Comparison of ENCODE assay signal across 13 cellular contexts in genomic region chr5:126438267-126438666, GRCh38. TPM values are rescaled to one million over a fixed set of nuclear protein-coding genes. Genes with fewer than 3 reads are reported as not detected.
DNase-seq lines count a peak whose midpoint lies in the region; ATAC-seq and TF ChIP-seq lines count a peak whose summit lies in the region.
"Had no signal": no experiment of that assay in that cellular context is flagged by ENCODE, and none has a peak within 500 bp of the region (broad histone marks: within the 10 kb centered on the region; RNA-seq: fewer than 3 reads in every experiment).

No MANE protein-coding gene starts in this region.

- H2AFZ ChIP-seq in neural progenitor cell (replicated peaks), result no peak overlapping the region

- H3F3A ChIP-seq in neural progenitor cell (ENCODE audit: low read depth), result no peaks in the 10 kb centered on the region

- H3K4me3 Mint-ChIP-seq in activated naive CD8-positive, alpha-beta T cell, result no peak overlapping the region
- H3K4me3 Mint-ChIP-seq in neural progenitor cell, result no peak overlapping the region

- no peaks in the 10 kb centered on the region for H3K27me3 Mint-ChIP-seq in activated naive CD8-positive, alpha-beta T cell
- H3K27me3 Mint-ChIP-seq in neural progenitor cell (ENCODE audit: insufficient read depth, low read depth), result no peaks in the 10 kb centered on the region
- H3K27me3 Mint-ChIP-seq: naive B cell had no signal

- H3K4me1 Mint-ChIP-seq in activated naive CD8-positive, alpha-beta T cell (ENCODE audit: low read depth), result peaks cover 20% of the 10 kb centered on the region
- peaks cover 3% of the 10 kb centered on the region for H3K4me1 Mint-ChIP-seq in neural progenitor cell
- H3K4me1 Mint-ChIP-seq: naive B cell had no signal

- peaks cover 0 to 6% (median 0%) of the 10 kb centered on the region in 4 donors for H3K4me1 ChIP-seq in tibial nerve
- no peaks in the 10 kb centered on the region for H3K4me1 ChIP-seq in neural progenitor cell
- H3K4me1 ChIP-seq: Peyer's patch had no signal

- peak overlapping the region; percentile 11 for H3K27ac Mint-ChIP-seq in activated naive CD8-positive, alpha-beta T cell
- no peak overlapping the region for H3K27ac Mint-ChIP-seq in neural progenitor cell
- H3K27ac Mint-ChIP-seq: naive B cell had no signal

- H3K9ac ChIP-seq in neural progenitor cell, result no peak overlapping the region

- TF ChIP-seq EP300 in tibial nerve (IDR thresholded peaks at IDR 0.05), result no peak

- no peak for TF ChIP-seq POLR2A in tibial nerve (IDR thresholded peaks at IDR 0.05)

- DNase-seq in NOMO-1 (lab: John Stamatoyannopoulos, UW; ENCODE audit: unreplicated experiment in 2 of 2) (no peak), tibial nerve (ENCODE audit: low spot score in 2 of 2) (no peak), neural progenitor cell (ENCODE audit: low spot score) (no peak), substantia nigra (lab: John Stamatoyannopoulos, UW) (no peak)
- DNase-seq: activated CD4-positive, alpha-beta T cell treated with anti-CD3 and anti-CD28 coated beads, Interleukin-2, amount 50 U/mL, for 1 hour; GOT3; naive B cell; Peyer's patch had no signal

- peaks cover 4% of the 10 kb centered on the region for H3K9me3 Mint-ChIP-seq in activated naive CD8-positive, alpha-beta T cell (ENCODE audit: low read depth)
- peaks cover 5% of the 10 kb centered on the region for H3K9me3 Mint-ChIP-seq in neural progenitor cell
- H3K9me3 Mint-ChIP-seq: naive B cell had no signal

- H3K27ac ChIP-seq in tibial nerve, result no peak overlapping the region
- H3K27ac ChIP-seq in neural progenitor cell, result no peak overlapping the region
- H3K27ac ChIP-seq in substantia nigra (ENCODE audit: low read depth, low read length, poor library complexity, severe bottlenecking), result no peak overlapping the region
- H3K27ac ChIP-seq: coronary artery, Peyer's patch had no signal

- H3K36me3 Mint-ChIP-seq in activated naive CD8-positive, alpha-beta T cell, result peaks cover 20% of the 10 kb centered on the region
- peaks cover 3% of the 10 kb centered on the region for H3K36me3 Mint-ChIP-seq in neural progenitor cell
- H3K36me3 Mint-ChIP-seq: naive B cell had no signal

- no peaks in the 10 kb centered on the region for H4K20me1 ChIP-seq in neural progenitor cell (ENCODE audit: low read depth)

- H3K79me2 ChIP-seq in neural progenitor cell (ENCODE audit: low read depth), result no peaks in the 10 kb centered on the region

- no peak overlapping the region for H3K4me2 ChIP-seq in neural progenitor cell

- no peak overlapping the region for H3K4me3 ChIP-seq in tibial nerve
- no peak overlapping the region for H3K4me3 ChIP-seq in neural progenitor cell
- H3K4me3 ChIP-seq: coronary artery, Peyer's patch had no signal

- peak; percentile 83 for ATAC-seq in GM18502 (IDR thresholded peaks at IDR 0.05; ENCODE audit: poor library complexity, unreplicated experiment)
- peak; percentile 83 for ATAC-seq in GM19452 (IDR thresholded peaks at IDR 0.05; ENCODE audit: unreplicated experiment)
- ATAC-seq in HG02973 (IDR thresholded peaks at IDR 0.05; ENCODE audit: unreplicated experiment), result peak; percentile 79

- H3K27me3 ChIP-seq in tibial nerve (no peaks in the 10 kb centered on the region), neural progenitor cell (no peaks in the 10 kb centered on the region)
- H3K27me3 ChIP-seq: Peyer's patch had no signal

- H3K9me3 ChIP-seq in tibial nerve, result peaks cover 0 to 8% (median 0%) of the 10 kb centered on the region in 4 donors
- H3K9me3 ChIP-seq in neural progenitor cell (ENCODE audit: low read depth), result no peaks in the 10 kb centered on the region
- H3K9me3 ChIP-seq: Peyer's patch had no signal

- H3K36me3 ChIP-seq in tibial nerve (peaks cover 0 to 47% (median 0%) of the 10 kb centered on the region in 3 donors), neural progenitor cell (no peaks in the 10 kb centered on the region)

- TF ChIP-seq CTCF in tibial nerve (IDR thresholded peaks at IDR 0.05), result no peak
- TF ChIP-seq CTCF in neural progenitor cell (IDR thresholded peaks at IDR 0.05), result no peak

- 81 to 84% methylated on average over 4 of the region's 4 CpGs for WGBS in tibial nerve, 2 donors

RNA-seq across cellular contexts. Expression of gene GRAMD2B, which starts 15.1 kb away (rescaled TPM):
- total RNA-seq in tibial nerve (10 to 100 TPM; 37.7 to 61.5 (median 44.6) TPM), neural progenitor cell (ENCODE audit: low replicate concordance) (8.6 and 11.0 TPM in 2 replicates)
